ENCODE assay signal across 8 cellular contexts in genomic region chr17:2054740-2055493, GRCh38. TPM values are rescaled to one million over a fixed set of nuclear protein-coding genes. Genes with fewer than 3 reads are reported as not detected.
DNase-seq lines count a peak whose midpoint lies in the region; ATAC-seq, FAIRE-seq and TF ChIP-seq lines count a peak whose summit lies in the region.

Gene HIC1 (plus strand): TSS chr17:2055103. CDS start chr17:2056691, 1,588 bp downstream.

- TF ChIP-seq POLR2A in GM12891 (IDR thresholded peaks at IDR 0.05; ENCODE audit: low read depth, low read length): peak; percentile 74

- H3K4me3 ChIP-seq in OCI-LY7 (ENCODE audit: low read depth, low read length, poor library complexity, severe bottlenecking): peak within 1 kb of the TSS; percentile 68
- peak within 1 kb of the TSS; percentile 25 for H3K4me3 ChIP-seq in epithelial cell of esophagus (ENCODE audit: low read length)

- peaks cover 41% of the 10 kb centered on the region for H3K4me1 ChIP-seq in OCI-LY7 (ENCODE audit: insufficient read depth, low read length, poor library complexity, severe bottlenecking)

- no peak within 1 kb of the TSS for H3K27ac ChIP-seq in OCI-LY7 (ENCODE audit: low read depth, low read length, poor library complexity, severe bottlenecking)

- no peaks in the 10 kb centered on the region for H3K36me3 ChIP-seq in OCI-LY7 (ENCODE audit: insufficient read depth, low read length)

- BruUV-seq in OCI-LY7 (replicated peaks; lab: Mats Ljungman, UMichigan): no TSS peak

- DNase-seq in GM12891 (ENCODE audit: insufficient read length, low spot score) (peak; percentile 82), OCI-LY7 (ENCODE audit: low spot score) (peak; percentile 78), epithelial cell of esophagus (ENCODE audit: low read depth) (peak; percentile 72), mucosa of gallbladder (ENCODE audit: low spot score) (peak; percentile 69)
- peak; percentile 88 for DNase-seq in activated T-cell treated with anti-CD3 and anti-CD28 coated beads, Interleukin-2, amount 50 U/mL, for 1 hour

- POLR2A ChIA-PET in OCI-LY7 (lab: Charles Lee): interaction anchor here (0.5 to 0.8 kb wide), 2 partner anchors 182 to 231 kb away, joined by 3 to 4 read pairs; no protein-coding TSS in a partner anchor

- H2AFZ ChIP-seq in OCI-LY7 (ENCODE audit: low read length): peak within 1 kb of the TSS; percentile 1; the same call in 1 of the 2 replicates

- TF ChIP-seq CTCF in OCI-LY7 (conservative IDR thresholded peaks at IDR 0.05; ENCODE audit: low read length): peak; percentile 84
- peak; percentile 34 for TF ChIP-seq CTCF in epithelial cell of esophagus (IDR thresholded peaks at IDR 0.05; ENCODE audit: insufficient read depth, low read depth, low read length, missing control alignments)

- no peaks in the 10 kb centered on the region for H3K9me3 ChIP-seq in OCI-LY7 (ENCODE audit: low read length)

- H3K9me3 Mint-ChIP-seq in stimulated activated memory B cell treated with anti-CD40 and anti-IgM and Interleukin-4, amounts not matched to agents 10 μg/mL and 1 μg/mL and 100 μg/mL, for 72 hours: no peaks in the 10 kb centered on the region

- no peaks in the 10 kb centered on the region for H3K36me3 Mint-ChIP-seq in stimulated activated memory B cell treated with anti-CD40 and anti-IgM and Interleukin-4, amounts not matched to agents 10 μg/mL and 1 μg/mL and 100 μg/mL, for 72 hours

- no peaks in the 10 kb centered on the region for H4K20me1 ChIP-seq in OCI-LY7 (ENCODE audit: insufficient read depth, low read length)

- H3K27ac Mint-ChIP-seq in stimulated activated memory B cell treated with anti-CD40 and anti-IgM and Interleukin-4, amounts not matched to agents 10 μg/mL and 1 μg/mL and 100 μg/mL, for 72 hours: peak within 1 kb of the TSS; percentile 44

- H3K9me2 ChIP-seq in OCI-LY7 (ENCODE audit: insufficient read depth, low read length): no peaks in the 10 kb centered on the region

- no peaks in the 10 kb centered on the region for H3K79me2 ChIP-seq in OCI-LY7 (ENCODE audit: insufficient read depth, low read depth, low read length)

- CTCF ChIA-PET in OCI-LY7 (lab: Charles Lee; ENCODE audit: unreplicated experiment): interaction anchor here (0.6 to 2.0 kb wide), 4 partner anchors 33 to 190 kb away, joined by 3 to 9 read pairs (median 4); no protein-coding TSS in a partner anchor

- peak within 1 kb of the TSS; percentile 77 for H3K4me3 Mint-ChIP-seq in stimulated activated memory B cell treated with anti-CD40 and anti-IgM and Interleukin-4, amounts not matched to agents 10 μg/mL and 1 μg/mL and 100 μg/mL, for 72 hours

- H3K4me1 Mint-ChIP-seq in stimulated activated memory B cell treated with anti-CD40 and anti-IgM and Interleukin-4, amounts not matched to agents 10 μg/mL and 1 μg/mL and 100 μg/mL, for 72 hours: peaks cover 34% of the 10 kb centered on the region

- peak; percentile 97 for FAIRE-seq in GM12891 (lab: Jason Lieb, UNC)

- ATAC-seq in HG03135 (IDR thresholded peaks at IDR 0.05; ENCODE audit: unreplicated experiment) (peak; percentile 42), HG03095 (IDR thresholded peaks at IDR 0.05; ENCODE audit: unreplicated experiment) (no peak)
- ATAC-seq in stimulated activated memory B cell treated with anti-CD40 and anti-IgM and Interleukin-4, amounts not matched to agents 10 μg/mL and 1 μg/mL and 100 μg/mL, for 72 hours: peak; percentile 69

- H3K27me3 Mint-ChIP-seq in stimulated activated memory B cell treated with anti-CD40 and anti-IgM and Interleukin-4, amounts not matched to agents 10 μg/mL and 1 μg/mL and 100 μg/mL, for 72 hours: peaks cover 21% of the 10 kb centered on the region

- peak within 1 kb of the TSS; percentile 80 for H3K4me2 ChIP-seq in OCI-LY7 (ENCODE audit: low read length)

- intact Hi-C loops in OCI-LY7 (cut with micrococcal nuclease; ENCODE audit: unreplicated experiment): loop anchor here (1.0 to 5.0 kb wide), 3 partner anchors 189 to 282 kb away; partner anchors contain the start of genes SGSM2 and TSR1

TF ChIP-seq in GM12891, 5 proteins besides CTCF, POLR2A, EP300 and RAD21:
- TF ChIP-seq POU2F2 (IDR thresholded peaks at IDR 0.05; ENCODE audit: low read depth, low read length) (peak; percentile 43; the same call in 1 of the 2 replicates), PAX5 (IDR thresholded peaks at IDR 0.05; ENCODE audit: insufficient read depth, low read length, severe bottlenecking) (peak; percentile 38), SPI1 (IDR thresholded peaks at IDR 0.05; ENCODE audit: low read depth, low read length) (no peak), POLR2AphosphoS5 (IDR thresholded peaks at IDR 0.05; ENCODE audit: low read depth, low read length) (peak; percentile 86), TAF1 (IDR thresholded peaks at IDR 0.05; ENCODE audit: low read depth, low read length) (no peak)

RNA-seq across cellular contexts. Expression of gene HIC1, which starts in this region (rescaled TPM):
- 47.4 TPM for polyA plus RNA-seq in GM12891 (2012; ENCODE audit: low read depth, missing spikeins)
- 0.19 TPM in 1 of 2 replicates, not detected in the other for total RNA-seq in OCI-LY7 (2014; rRNA removed; shearing (Covaris generic))
- total RNA-seq in OCI-LY7 (2022): 0.32 TPM in 1 of 2 replicates, not detected in the other
- total RNA-seq in mucosa of gallbladder: 20.8 TPM

Comparison
In these comparisons a context has a peak if more than half of its experiments do, and no peak if none do; other contexts are left out.
1. RNA of gene HIC1 (total RNA-seq): 20.8 TPM in mucosa of gallbladder (single experiment); 0.19 to 0.32 TPM in OCI-LY7; every median in the first group is over 10 times any median in the second.
2. Peak in DNase-seq, H3K4me3 ChIP-seq and H3K4me2 ChIP-seq in OCI-LY7; RNA of the gene not detected or under 1 TPM.
3. Peak in every context shown above with its lines, with median percentiles within 50 percentile points of each other: DNase-seq.